Comparison of ENCODE assay signal across 15 cellular contexts in genomic region chr9:116632990-116633441, GRCh38. TPM values are rescaled to one million over a fixed set of nuclear protein-coding genes. Genes with fewer than 3 reads are reported as not detected.
DNase-seq lines count a peak whose midpoint lies in the region; ATAC-seq, FAIRE-seq and TF ChIP-seq lines count a peak whose summit lies in the region.
"Had no signal": no experiment of that assay in that cellular context is flagged by ENCODE, and none has a peak within 500 bp of the region (broad histone marks: within the 10 kb centered on the region; RNA-seq: fewer than 3 reads in every experiment).

No MANE protein-coding gene starts in this region.

- no peak for TF ChIP-seq POLR2A in IMR-90 (IDR thresholded peaks at IDR 0.05; ENCODE audit: low read depth, low read length)
- TF ChIP-seq POLR2A in K562 (conservative IDR thresholded peaks at IDR 0.05), result no peak

- H3K9me1 ChIP-seq in IMR-90 (ENCODE audit: insufficient read depth, low read length) (no peaks in the 10 kb centered on the region), K562 (ENCODE audit: control insufficient read depth, insufficient read depth, low read length) (no peaks in the 10 kb centered on the region)

- no peaks in the 10 kb centered on the region for H3K79me1 ChIP-seq in IMR-90 (ENCODE audit: low read depth in 1 of 2, low read length in 2 of 2)
- H3K79me1 ChIP-seq in trophoblast cell (ENCODE audit: low read length), result no peaks in the 10 kb centered on the region

- ATAC-seq in IMR-90 (ENCODE audit: low read depth) (peak; percentile 27; the same call in 1 of the 2 replicates), K562 (no peak), HG03378 (IDR thresholded peaks at IDR 0.05; ENCODE audit: unreplicated experiment) (no peak)

- dilution Hi-C loops in IMR-90 (cut with HindIII; ENCODE audit: low sequenced_read_pairs, unreplicated experiment), result no loop called here

- H3K4me2 ChIP-seq in IMR-90 (ENCODE audit: low read depth, low read length), result no peak overlapping the region
- no peak overlapping the region for H3K4me2 ChIP-seq in K562 (ENCODE audit: insufficient read depth, low read length)
- no peak overlapping the region for H3K4me2 ChIP-seq in trophoblast cell (ENCODE audit: low read length)

- no peak overlapping the region for H3K56ac ChIP-seq in IMR-90 (ENCODE audit: extremely low read depth, insufficient read depth, low read length)

- H2AFZ ChIP-seq in IMR-90 (replicated peaks; ENCODE audit: low read length, poor library complexity) (no peak overlapping the region), K562 (ENCODE audit: low read depth, low read length) (no peak overlapping the region), trophoblast cell (ENCODE audit: insufficient read depth, low read length, poor library complexity) (no peak overlapping the region)

- H3K14ac ChIP-seq in IMR-90 (replicated peaks; ENCODE audit: low read depth, low read length) (no peak overlapping the region), trophoblast cell (ENCODE audit: low read length) (no peak overlapping the region)

- H2BK5ac ChIP-seq in IMR-90 (ENCODE audit: low read depth, low read length, poor library complexity, severe bottlenecking), result no peak overlapping the region
- H2BK5ac ChIP-seq in trophoblast cell (ENCODE audit: low read depth, low read length, poor library complexity), result no peak overlapping the region

- H3K36me3 ChIP-seq in IMR-90 (ENCODE audit: control insufficient read depth, insufficient read depth, low read length) (no peaks in the 10 kb centered on the region), K562 (ENCODE audit: control insufficient read depth, insufficient read depth, low read length) (no peaks in the 10 kb centered on the region), trophoblast cell (ENCODE audit: control insufficient read depth in 1 of 2, insufficient read depth in 2 of 2, low read length in 2 of 2) (no peaks in the 10 kb centered on the region)
- H3K36me3 ChIP-seq: esophagus muscularis mucosa, SJSA1 had no signal

- CTCF ChIA-PET in IMR-90 (lab: Yijun Ruan, JAX), result no interaction called here
- CTCF ChIA-PET in K562 (lab: Yijun Ruan, JAX; ENCODE audit: low intra/inter-chr PET ratio), result no interaction called here

- no TSS peak for BruUV-seq in IMR-90 (replicated peaks; lab: Mats Ljungman, UMichigan)
- BruUV-seq in K562 (replicated peaks; lab: Mats Ljungman, UMichigan), result no TSS peak

- H2BK120ac ChIP-seq in IMR-90 (ENCODE audit: low read depth, low read length), result no peak overlapping the region
- H2BK120ac ChIP-seq in trophoblast cell (ENCODE audit: insufficient read depth, low read length, poor library complexity), result no peak overlapping the region

- H3K18ac ChIP-seq in IMR-90 (ENCODE audit: low read depth, low read length) (no peak overlapping the region), trophoblast cell (ENCODE audit: low read length) (no peak overlapping the region)

- H3K79me2 ChIP-seq in K562 (ENCODE audit: control insufficient read depth, insufficient read depth, low read length) (no peaks in the 10 kb centered on the region), trophoblast cell (ENCODE audit: control insufficient read depth, insufficient read depth, low read length, poor library complexity) (no peaks in the 10 kb centered on the region)

- in situ Hi-C loops in IMR-90 (cut with MboI; ENCODE audit: low sequenced_read_pairs) (no loop called here), K562 (cut with MboI) (no loop called here)

- H2BK12ac ChIP-seq in trophoblast cell (ENCODE audit: low read length), result no peak overlapping the region

- no peak overlapping the region for H2AK9ac ChIP-seq in IMR-90 (replicated peaks; ENCODE audit: low read depth, low read length, poor library complexity)

- H3K4me1 ChIP-seq in IMR-90 (ENCODE audit: control insufficient read depth, insufficient read depth, low read length), result no peaks in the 10 kb centered on the region
- no peaks in the 10 kb centered on the region for H3K4me1 ChIP-seq in K562 (replicated peaks in 1 of 2; ENCODE audit: control insufficient read depth in 2 of 2, insufficient read depth in 2 of 2, low read length in 2 of 2)
- no peaks in the 10 kb centered on the region for H3K4me1 ChIP-seq in trophoblast cell (ENCODE audit: control insufficient read depth in 1 of 2, insufficient read depth in 2 of 2, low read length in 2 of 2)
- H3K4me1 ChIP-seq: esophagus muscularis mucosa, SJSA1 had no signal

- no peak overlapping the region for H4K12ac ChIP-seq in trophoblast cell (ENCODE audit: low read depth, low read length)

- H2BK20ac ChIP-seq in IMR-90 (ENCODE audit: low read depth, low read length), result no peak overlapping the region

- H3K4ac ChIP-seq in IMR-90 (ENCODE audit: low read depth, low read length), result no peak overlapping the region
- H3K4ac ChIP-seq in trophoblast cell (ENCODE audit: low read depth, low read length), result no peak overlapping the region

- no peaks in the 10 kb centered on the region for H3K27me3 ChIP-seq in IMR-90 (ENCODE audit: control insufficient read depth, insufficient read depth, low read length)
- H3K27me3 ChIP-seq in K562 (ENCODE audit: control insufficient read depth in 2 of 2, insufficient read depth in 2 of 2, low read length in 2 of 2), result no peaks in the 10 kb centered on the region
- H3K27me3 ChIP-seq in trophoblast cell (ENCODE audit: insufficient read depth, low read length), result no peaks in the 10 kb centered on the region
- no peaks in the 10 kb centered on the region for H3K27me3 ChIP-seq in dorsolateral prefrontal cortex
- H3K27me3 ChIP-seq: esophagus muscularis mucosa, SJSA1 had no signal

- intact Hi-C loops in IMR-90 (cut with micrococcal nuclease), result no loop called here
- intact Hi-C loops in K562 (cut with micrococcal nuclease), result no loop called here
- intact Hi-C loops in dorsolateral prefrontal cortex (cut with DNase I), result no loop called here

- no peak overlapping the region for H4K5ac ChIP-seq in IMR-90 (ENCODE audit: low read depth, low read length)

- TF ChIP-seq CTCF in AG10803 (conservative IDR thresholded peaks at IDR 0.05; ENCODE audit: low read length) (no peak), IMR-90 (conservative IDR thresholded peaks at IDR 0.05; ENCODE audit: low read depth, low read length) (no peak), K562 (IDR thresholded peaks at IDR 0.05 in 2 of 3, conservative IDR thresholded peaks at IDR 0.05 in 1 of 3; ENCODE audit: insufficient read depth in 2 of 3, low read depth in 1 of 3, low read length in 3 of 3) (no peak), dorsolateral prefrontal cortex (IDR thresholded peaks at IDR 0.05 in 54 of 56, conservative IDR thresholded peaks at IDR 0.05 in 2 of 56; ENCODE audit: low read depth in 1 of 56, partially characterized antibody in 56 of 56) (no peak)

- H2BK15ac ChIP-seq in IMR-90 (ENCODE audit: low read depth, low read length), result no peak overlapping the region

- H3K27ac ChIP-seq in IMR-90 (ENCODE audit: insufficient read depth, low read length) (no peak overlapping the region), K562 (ENCODE audit: extremely low read depth, low read depth, low read length) (no peak overlapping the region), trophoblast cell (ENCODE audit: low read depth, low read length) (no peak overlapping the region), dorsolateral prefrontal cortex (no peak overlapping the region)
- H3K27ac ChIP-seq: SJSA1 had no signal

- H3K9me3 ChIP-seq in IMR-90 (ENCODE audit: control insufficient read depth, insufficient read depth, low read length) (no peaks in the 10 kb centered on the region), K562 (replicated peaks; ENCODE audit: control insufficient read depth, insufficient read depth, low read depth, low read length) (no peaks in the 10 kb centered on the region), trophoblast cell (ENCODE audit: insufficient read depth, low read depth, low read length) (no peaks in the 10 kb centered on the region)
- H3K9me3 ChIP-seq: esophagus muscularis mucosa, SJSA1 had no signal

- no peak for TF ChIP-seq EP300 in K562 (IDR thresholded peaks at IDR 0.05; ENCODE audit: low read length)

- no peak for FAIRE-seq in K562 (lab: Jason Lieb, UNC)
- FAIRE-seq: GM18507 had no signal

- H4K91ac ChIP-seq in IMR-90 (ENCODE audit: insufficient read depth, low read depth, low read length) (no peak overlapping the region), trophoblast cell (ENCODE audit: low read depth, low read length) (no peak overlapping the region)

- H3K9ac ChIP-seq in IMR-90 (ENCODE audit: low read depth, low read length) (no peak overlapping the region), K562 (ENCODE audit: insufficient read depth in 1 of 2, low read depth in 2 of 2, low read length in 2 of 2) (no peak overlapping the region), trophoblast cell (ENCODE audit: low read length) (no peak overlapping the region)

- no peak for TF ChIP-seq RAD21 in IMR-90 (IDR thresholded peaks at IDR 0.05; ENCODE audit: low read length)
- TF ChIP-seq RAD21 in K562 (CRISPR knock-in tag; conservative IDR thresholded peaks at IDR 0.05 in 1 of 2, IDR thresholded peaks at IDR 0.05 in 1 of 2), result no peak

- H3K4me3 ChIP-seq in AG10803 (ENCODE audit: low read length) (no peak overlapping the region), IMR-90 (ENCODE audit: insufficient read depth, low read depth, low read length) (no peak overlapping the region), K562 (no peak overlapping the region), trophoblast cell (ENCODE audit: low read depth, low read length) (no peak overlapping the region), dorsolateral prefrontal cortex (no peak overlapping the region)
- H3K4me3 ChIP-seq: esophagus muscularis mucosa, SJSA1 had no signal

- POLR2A ChIA-PET in IMR-90 (lab: Charles Lee; ENCODE audit: unreplicated experiment) (no interaction called here), K562 (lab: Yijun Ruan, JAX) (interaction anchor here (0.9 kb wide), 1 partner anchor 72 kb away, joined by 3 read pairs; no protein-coding TSS in a partner anchor)

- H3K23ac ChIP-seq in IMR-90 (ENCODE audit: low read depth, low read length), result no peak overlapping the region
- H3K23ac ChIP-seq in trophoblast cell (ENCODE audit: low read length), result no peak overlapping the region

- no peak overlapping the region for H4K8ac ChIP-seq in IMR-90 (ENCODE audit: low read depth in 2 of 2, low read length in 2 of 2)
- H4K8ac ChIP-seq in trophoblast cell (ENCODE audit: low read depth, low read length), result no peak overlapping the region

- DNase-seq in AG10803 (ENCODE audit: low read depth) (peak; percentile 67), IMR-90 (peak; percentile 44), K562 (ENCODE audit: extremely low read depth in 1 of 4, low spot score in 3 of 4) (no peak), iris pigment epithelial cell (ENCODE audit: low read depth) (peak; percentile 51), trophoblast cell (no peak), NCI-H2029 (lab: John Stamatoyannopoulos, UW) (no peak), dorsolateral prefrontal cortex (no peak)
- DNase-seq: activated naive CD4-positive, alpha-beta T cell treated with anti-CD3 and anti-CD28 coated beads, Interleukin-2, amount 10 ng/mL, durations not matched to agents 7 days and 5 days; cerebellar nuclear complex; NCI-H1417 treated with DMSO at 0.1 percent for 48 hours; NCI-H524 treated with DMSO at 0.1 percent for 48 hours had no signal

- H4K20me1 ChIP-seq in IMR-90 (ENCODE audit: insufficient read depth, low read length) (no peaks in the 10 kb centered on the region), K562 (replicated peaks; ENCODE audit: control insufficient read depth, insufficient read depth, low read length) (no peaks in the 10 kb centered on the region)

- H2AK5ac ChIP-seq in IMR-90 (ENCODE audit: low read depth, low read length), result no peak overlapping the region
- H2AK5ac ChIP-seq in trophoblast cell (ENCODE audit: low read length), result no peak overlapping the region

- WGBS in IMR-90 (ENCODE audit: extremely low coverage in 2 of 2, insufficient read length in 1 of 2), 2 experiments, result no CpG with 5 or more reads among the region's 3 CpGs
- 6% methylated on average over 3 of the region's 3 CpGs for WGBS in K562 (ENCODE audit: insufficient coverage, low coverage, missing lambda C conversion rate)
- no CpG with 5 or more reads among the region's 3 CpGs for WGBS in trophoblast cell (ENCODE audit: extremely low coverage, insufficient coverage, insufficient read length)

RNA-seq across cellular contexts. Expression of gene TRIM32, which starts 54.1 kb away (rescaled TPM):
- total RNA-seq in IMR-90 (2012; rRNA removed), result 30.3 and 31.0 TPM in 2 replicates
- 11.7 and 12.8 TPM in 2 replicates for polyA plus RNA-seq in IMR-90 (2012; rRNA removed)
- 7.0 and 7.6 TPM in 2 replicates for polyA plus RNA-seq in IMR-90 (2012; cell fraction: cytosol; rRNA removed)
- 12.8 and 13.3 TPM in 2 replicates for polyA plus RNA-seq in IMR-90 (2012; cell fraction: nucleus; rRNA removed; ENCODE audit: low replicate concordance)
- 14.2 and 15.9 TPM in 2 replicates for total RNA-seq in K562 (2011; cell fraction: chromatin; rRNA removed; ENCODE audit: low replicate concordance)
- total RNA-seq in K562 (2011; cell fraction: nucleolus; rRNA removed), result 10.7 TPM in 2 replicates
- 11.1 and 11.5 TPM in 2 replicates for total RNA-seq in K562 (2011; cell fraction: nucleoplasm; rRNA removed)
- total RNA-seq in K562 (2014; rRNA removed), result 4.4 and 5.8 TPM in 2 replicates
- total RNA-seq in K562 (2014; rRNA removed; fragmentation: Illumina TruSeq; extraction: Trizol), result 3.9 and 4.9 TPM in 2 replicates
- 5.8 and 5.9 TPM in 2 replicates for total RNA-seq in K562 (2015; rRNA removed; fragmentation: Illumina TruSeq; extraction: Trizol)
- 8.2 and 9.4 TPM in 2 replicates for total RNA-seq in K562 (2021)
- 7.3 and 9.3 TPM in 2 replicates for polyA plus RNA-seq in K562 (2011; rRNA removed)
- 6.6 and 7.3 TPM in 2 replicates for polyA plus RNA-seq in K562 (2011; cell fraction: cytosol; rRNA removed)
- polyA plus RNA-seq in K562 (2011; cell fraction: nucleus; rRNA removed), result 6.5 and 9.3 TPM in 2 replicates
- polyA plus RNA-seq in K562 (2012), result 5.3 and 6.1 TPM in 2 replicates
- polyA plus RNA-seq in K562 (2014; fragmentation: Illumina TruSeq; extraction: Trizol), result 5.8 and 6.4 TPM in 2 replicates
- polyA plus RNA-seq in K562 (2014; fragmentation: Nextera tagmentation; extraction: Ambion mirVana), result 1 to 10 TPM; 7.6 to 9.3 TPM
- 3.5 and 3.6 TPM in 2 replicates for polyA plus RNA-seq in K562 (2014; rRNA removed)
- polyA minus RNA-seq in K562 (2011; rRNA and poly(A)+ RNA removed), result 13.6 and 18.4 TPM in 2 replicates
- 4.6 and 6.0 TPM in 2 replicates for polyA minus RNA-seq in K562 (2011; cell fraction: cytosol; rRNA and poly(A)+ RNA removed)
- 8.3 and 10.7 TPM in 2 replicates for polyA minus RNA-seq in K562 (2011; cell fraction: nucleus; rRNA and poly(A)+ RNA removed)
- 8.7 and 9.4 TPM in 2 replicates for polyA plus RNA-seq in trophoblast cell (2013)
- 10 to 100 TPM; 11.2 to 39.5 (median 27.9) TPM for total RNA-seq in dorsolateral prefrontal cortex

Comparison
In these comparisons a context has a peak if more than half of its experiments do, and no peak if none do; other contexts are left out.
1. DNase-seq: peak in AG10803 (single experiment), IMR-90 (single experiment) and iris pigment epithelial cell (single experiment); none in K562 (0 of 4), trophoblast cell (0 of 2), NCI-H2029 (single experiment) and dorsolateral prefrontal cortex (0 of 10).